In genomic region chr5:139667730-139668063, GRCh38 we compare ENCODE assay signal across 9 cellular contexts. TPM values are rescaled to one million over a fixed set of nuclear protein-coding genes. Genes with fewer than 3 reads are reported as not detected.
DNase-seq lines count a peak whose midpoint lies in the region; ATAC-seq and TF ChIP-seq lines count a peak whose summit lies in the region.
"Had no signal": no experiment of that assay in that cellular context is flagged by ENCODE, and none has a peak within 500 bp of the region (broad histone marks: within the 10 kb centered on the region; RNA-seq: fewer than 3 reads in every experiment).

No MANE protein-coding gene starts in this region.

- peaks cover 47% of the 10 kb centered on the region for H3K4me1 Mint-ChIP-seq in activated T-cell treated with anti-CD3 and anti-CD28 coated beads, Interleukin-2, amount 50 U/mL, for 4 hours (ENCODE audit: low read depth)
- peaks cover 38% of the 10 kb centered on the region for H3K4me1 Mint-ChIP-seq in activated naive CD8-positive, alpha-beta T cell (ENCODE audit: low read depth)

- no peaks in the 10 kb centered on the region for H3K9me3 Mint-ChIP-seq in activated T-cell treated with anti-CD3 and anti-CD28 coated beads, Interleukin-2, amount 50 U/mL, for 4 hours
- H3K9me3 Mint-ChIP-seq in activated naive CD8-positive, alpha-beta T cell (ENCODE audit: low read depth): no peaks in the 10 kb centered on the region
- H3K9me3 Mint-ChIP-seq in activated naive CD4-positive, alpha-beta T cell treated with anti-CD3 and anti-CD28 coated beads, Interleukin-2, amount 50 U/mL, for 72 hours: no peaks in the 10 kb centered on the region

- no peaks in the 10 kb centered on the region for H3K27me3 ChIP-seq in tibial artery

- no peaks in the 10 kb centered on the region for H3K36me3 ChIP-seq in tibial artery

- H3K27ac ChIP-seq in tibial artery: peak overlapping the region; percentile 88 to 94

- no peak for TF ChIP-seq CTCF in tibial artery (IDR thresholded peaks at IDR 0.05)

- DNase-seq in activated T-cell treated with anti-CD3 and anti-CD28 coated beads, Interleukin-2, amount 50 U/mL, for 4 hours: no peak
- DNase-seq in activated T-cell treated with anti-CD3 and anti-CD28 coated beads, Interleukin-2, amount 50 U/mL, for 48 hours: no peak
- DNase-seq in kidney tubule cell (ENCODE audit: low spot score) (peak; percentile 42), tibial artery (no peak)
- no peak for DNase-seq in activated naive CD4-positive, alpha-beta T cell treated with anti-CD3 and anti-CD28 coated beads, Interleukin-2, amount 50 U/mL, for 72 hours (ENCODE audit: low spot score in 2 of 2)
- DNase-seq in activated CD4-positive, CD25-positive, alpha-beta regulatory T cell (lab: John Stamatoyannopoulos, UW): no peak
- DNase-seq: NCI-H187 treated with DMSO at 0.1 percent for 48 hours had no signal

- no peak for ATAC-seq in activated T-cell treated with anti-CD3 and anti-CD28 coated beads, Interleukin-2, amount 50 U/mL, for 4 hours
- no peak for ATAC-seq in HG02938 (IDR thresholded peaks at IDR 0.05; ENCODE audit: unreplicated experiment)
- no peak for ATAC-seq in activated naive CD4-positive, alpha-beta T cell treated with anti-CD3 and anti-CD28 coated beads, Interleukin-2, amount 50 U/mL, for 72 hours

- no peaks in the 10 kb centered on the region for H3K9me3 ChIP-seq in tibial artery

- peaks cover 4 to 99% (median 91%) of the 10 kb centered on the region in 4 donors for H3K4me1 ChIP-seq in tibial artery

- peak overlapping the region; percentile 63 for H3K4me3 Mint-ChIP-seq in activated T-cell treated with anti-CD3 and anti-CD28 coated beads, Interleukin-2, amount 50 U/mL, for 4 hours
- peak overlapping the region; percentile 62 for H3K4me3 Mint-ChIP-seq in activated naive CD8-positive, alpha-beta T cell

- intact Hi-C loops in tibial artery (cut with DNase I; ENCODE audit: low total_unique reads): no loop called here

- no peaks in the 10 kb centered on the region for H3K36me3 Mint-ChIP-seq in activated T-cell treated with anti-CD3 and anti-CD28 coated beads, Interleukin-2, amount 50 U/mL, for 4 hours (ENCODE audit: insufficient read depth)
- no peaks in the 10 kb centered on the region for H3K36me3 Mint-ChIP-seq in activated naive CD8-positive, alpha-beta T cell
- no peaks in the 10 kb centered on the region for H3K36me3 Mint-ChIP-seq in activated naive CD4-positive, alpha-beta T cell treated with anti-CD3 and anti-CD28 coated beads, Interleukin-2, amount 50 U/mL, for 72 hours

- H3K4me3 ChIP-seq in tibial artery: peak overlapping the region; percentile 48 to 57

- H3K27ac Mint-ChIP-seq in activated naive CD8-positive, alpha-beta T cell: no peak overlapping the region
- H3K27ac Mint-ChIP-seq in activated naive CD4-positive, alpha-beta T cell treated with anti-CD3 and anti-CD28 coated beads, Interleukin-2, amount 50 U/mL, for 72 hours: no peak overlapping the region

- no peaks in the 10 kb centered on the region for H3K27me3 Mint-ChIP-seq in activated T-cell treated with anti-CD3 and anti-CD28 coated beads, Interleukin-2, amount 50 U/mL, for 4 hours (ENCODE audit: low read depth)
- H3K27me3 Mint-ChIP-seq in activated naive CD8-positive, alpha-beta T cell: no peaks in the 10 kb centered on the region

RNA-seq across cellular contexts. Expression of gene CXXC5, which starts 19.5 kb away (rescaled TPM):
- 1 to 10 TPM; 1.2 to 3.3 (median 1.4) TPM for total RNA-seq in activated T-cell treated with anti-CD3 and anti-CD28 coated beads, Interleukin-2, amount 50 U/mL, for 4 hours
- total RNA-seq in activated naive CD4-positive, alpha-beta T cell treated with anti-CD3 and anti-CD28 coated beads, Interleukin-2, amount 50 U/mL, for 72 hours: 1 to 10 TPM; 1.8 to 3.5 TPM
